9 cellular contexts compared by ENCODE assay signal in the genomic region with DNA sequence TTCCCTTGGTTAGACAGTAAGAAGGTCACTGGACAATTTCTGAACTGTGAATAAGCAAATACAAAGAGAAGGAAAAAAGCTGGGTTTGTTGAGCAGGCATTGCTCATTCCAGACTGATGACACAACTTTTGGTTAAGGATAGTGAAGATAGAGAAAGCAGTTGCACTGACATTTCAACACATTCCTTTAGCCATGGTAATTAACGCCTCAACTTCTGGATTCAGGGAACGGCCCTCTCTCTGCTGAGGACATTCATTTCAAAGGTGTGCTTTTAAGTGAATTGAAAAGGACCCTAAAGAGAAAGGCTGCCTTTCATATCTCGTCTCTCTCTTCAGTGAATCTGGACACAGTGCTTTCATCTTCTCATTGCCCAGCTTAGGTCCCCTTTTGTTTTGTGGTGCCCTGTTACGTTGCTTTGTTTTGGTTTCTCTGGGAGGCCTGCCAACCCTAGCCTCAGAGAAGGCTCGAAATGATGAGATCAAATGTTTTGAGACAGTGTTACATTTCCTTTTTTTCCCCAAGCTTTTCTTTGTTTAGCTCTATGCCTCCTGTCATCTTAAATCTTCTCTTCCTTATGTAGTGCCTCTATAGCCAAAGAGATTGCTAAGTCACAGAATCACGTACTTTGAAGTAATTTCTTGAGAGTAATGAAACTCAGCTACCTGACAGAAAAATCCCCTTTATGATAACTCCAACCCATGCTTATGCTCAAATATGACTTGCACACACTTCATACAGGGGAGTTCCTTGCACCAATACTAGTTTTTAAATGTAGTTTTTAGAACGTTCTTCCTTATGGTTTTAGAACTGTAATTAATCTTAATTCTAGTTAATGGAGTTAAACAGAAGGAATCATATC.
DNase-seq lines count a peak whose midpoint lies in the region; ATAC-seq and TF ChIP-seq lines count a peak whose summit lies in the region.
"Had no signal": no experiment of that assay in that cellular context is flagged by ENCODE, and none has a peak within 500 bp of the region (broad histone marks: within the 10 kb centered on the region; RNA-seq: fewer than 3 reads in every experiment).

No MANE protein-coding gene starts in this region.

- WGBS in lung, 2 donors: 41 to 46% methylated on average over 7 of the region's 7 CpGs

- H3K4me1 ChIP-seq in lung (ENCODE audit: control insufficient read depth in 2 of 2, insufficient read depth in 2 of 2, low read length in 2 of 2): no peaks in the 10 kb centered on the region

- no peaks in the 10 kb centered on the region for H3K9me3 ChIP-seq in lung (ENCODE audit: control insufficient read depth in 2 of 2, insufficient read depth in 1 of 2, low read length in 1 of 2)

- no peak overlapping the region for H3K27ac ChIP-seq in lung (ENCODE audit: low read depth in 1 of 2, low read length in 1 of 2)
- H3K27ac ChIP-seq: SK-N-MC had no signal

- no peak for TF ChIP-seq CTCF in lung (IDR thresholded peaks at IDR 0.05; ENCODE audit: control extremely low read depth, extremely low read depth)

- no peak overlapping the region for H3K4me3 ChIP-seq in lung
- H3K4me3 ChIP-seq: SK-N-MC had no signal

- no peaks in the 10 kb centered on the region for H3K36me3 ChIP-seq in lung (ENCODE audit: control insufficient read depth in 2 of 2, insufficient read depth in 2 of 2, low read length in 2 of 2)

- ATAC-seq in GM18520 (IDR thresholded peaks at IDR 0.05; ENCODE audit: unreplicated experiment) (peak; percentile 47), lung (ENCODE audit: insufficient read depth, low FRiP score) (peak; percentile 41), HG03095 (IDR thresholded peaks at IDR 0.05; ENCODE audit: unreplicated experiment) (no peak)

- H3K27me3 ChIP-seq in lung (ENCODE audit: control insufficient read depth, insufficient read depth): no peaks in the 10 kb centered on the region

- DNase-seq in HK-2 (ENCODE audit: unreplicated experiment) (peak; percentile 30), amniotic epithelial cell (ENCODE audit: low read depth) (peak; percentile 95), lung (ENCODE audit: low spot score) (no peak), GM19238 (ENCODE audit: insufficient read length, low spot score) (no peak), CD1c-positive myeloid dendritic cell (ENCODE audit: extremely low spot score) (no peak), GF-D8 (lab: John Stamatoyannopoulos, UW) (no peak)

Comparison
In these comparisons a context has a peak if more than half of its experiments do, and no peak if none do; other contexts are left out.
1. DNase-seq: peak in HK-2 (single experiment) and amniotic epithelial cell (single experiment); none in lung (single experiment), GM19238 (single experiment), CD1c-positive myeloid dendritic cell (single experiment) and GF-D8 (single experiment).